In genomic region chr2:191304939-191305875, GRCh38 we compare ENCODE assay signal across 13 cellular contexts.
DNase-seq lines count a peak whose midpoint lies in the region; ATAC-seq and TF ChIP-seq lines count a peak whose summit lies in the region.
"Had no signal": no experiment of that assay in that cellular context is flagged by ENCODE, and none has a peak within 500 bp of the region (broad histone marks: within the 10 kb centered on the region; RNA-seq: fewer than 3 reads in every experiment).

No MANE protein-coding gene starts in this region.

- H3K4me1 ChIP-seq in gastroesophageal sphincter: peaks cover 0 to 29% (median 13%) of the 10 kb centered on the region in 3 donors
- peaks cover 8% of the 10 kb centered on the region for H3K4me1 ChIP-seq in parathyroid adenoma

- no peaks in the 10 kb centered on the region for H3K9me3 Mint-ChIP-seq in activated CD4-positive, alpha-beta T cell treated with anti-CD3 and anti-CD28 coated beads, Interleukin-2, amount 10 ng/mL, durations not matched to agents 7 days and 5 days
- H3K9me3 Mint-ChIP-seq: neural crest cell had no signal

- TF ChIP-seq POLR2A in gastroesophageal sphincter (IDR thresholded peaks at IDR 0.05): no peak

- no peak overlapping the region for H3K9ac ChIP-seq in parathyroid adenoma

- POLR2A ChIA-PET in activated CD4-positive, alpha-beta T cell treated with anti-CD3 and anti-CD28 coated beads, Interleukin-2, amount 10 ng/mL, durations not matched to agents 7 days and 5 days (lab: Charles Lee): no interaction called here

- H3K36me3 ChIP-seq in WERI-Rb-1 (no peaks in the 10 kb centered on the region), gastroesophageal sphincter (no peaks in the 10 kb centered on the region), parathyroid adenoma (ENCODE audit: control insufficient read depth, insufficient read depth, low read length) (no peaks in the 10 kb centered on the region)

- H3K4me3 Mint-ChIP-seq in activated CD4-positive, alpha-beta T cell treated with anti-CD3 and anti-CD28 coated beads, Interleukin-2, amount 10 ng/mL, durations not matched to agents 7 days and 5 days: no peak overlapping the region
- H3K4me3 Mint-ChIP-seq: neural crest cell had no signal

- H2AFZ ChIP-seq in parathyroid adenoma: peak overlapping the region; percentile 40

- peaks cover 2% of the 10 kb centered on the region for H3K79me2 ChIP-seq in parathyroid adenoma

- H3K27me3 ChIP-seq in WERI-Rb-1 (ENCODE audit: insufficient read depth, low read depth, severe bottlenecking) (no peaks in the 10 kb centered on the region), gastroesophageal sphincter (no peaks in the 10 kb centered on the region), parathyroid adenoma (ENCODE audit: control insufficient read depth, insufficient read depth, low read length) (no peaks in the 10 kb centered on the region)
- H3K27me3 ChIP-seq: BE2C had no signal

- no peaks in the 10 kb centered on the region for H3K4me1 Mint-ChIP-seq in activated CD4-positive, alpha-beta T cell treated with anti-CD3 and anti-CD28 coated beads, Interleukin-2, amount 10 ng/mL, durations not matched to agents 7 days and 5 days

- 35 to 100% methylated on average over 1 to 5 of the region's 8 CpGs for WGBS in gastroesophageal sphincter (ENCODE audit: low coverage in 1 of 2), 2 donors

- H3K27ac Mint-ChIP-seq in activated CD4-positive, alpha-beta T cell treated with anti-CD3 and anti-CD28 coated beads, Interleukin-2, amount 10 ng/mL, durations not matched to agents 7 days and 5 days: no peak overlapping the region

- H3K27me3 Mint-ChIP-seq in activated CD4-positive, alpha-beta T cell treated with anti-CD3 and anti-CD28 coated beads, Interleukin-2, amount 10 ng/mL, durations not matched to agents 7 days and 5 days: peaks cover 2% of the 10 kb centered on the region

- no peak overlapping the region for H3K4me2 ChIP-seq in parathyroid adenoma (ENCODE audit: low read length)

- H3K9me3 ChIP-seq in WERI-Rb-1 (ENCODE audit: severe bottlenecking) (no peaks in the 10 kb centered on the region), gastroesophageal sphincter (no peaks in the 10 kb centered on the region), parathyroid adenoma (ENCODE audit: control insufficient read depth, low read length) (no peaks in the 10 kb centered on the region)
- H3K9me3 ChIP-seq: BE2C had no signal

- no peak for TF ChIP-seq CTCF in AG10803 (conservative IDR thresholded peaks at IDR 0.05; ENCODE audit: low read length)
- no peak for TF ChIP-seq CTCF in WERI-Rb-1 (IDR thresholded peaks at IDR 0.05; ENCODE audit: low read depth, low read length)
- TF ChIP-seq CTCF in gastroesophageal sphincter (IDR thresholded peaks at IDR 0.05): no peak
- TF ChIP-seq CTCF in parathyroid adenoma (IDR thresholded peaks at IDR 0.05): no peak

- no peaks in the 10 kb centered on the region for H3K36me3 Mint-ChIP-seq in activated CD4-positive, alpha-beta T cell treated with anti-CD3 and anti-CD28 coated beads, Interleukin-2, amount 10 ng/mL, durations not matched to agents 7 days and 5 days (ENCODE audit: low read depth)

- H3K27ac ChIP-seq in WERI-Rb-1 (peak overlapping the region; percentile 52), gastroesophageal sphincter (peak overlapping the region in 3 of 4 donors; percentile 58 to 77 (median 74)), parathyroid adenoma (peak overlapping the region; percentile 5)

- no peak for TF ChIP-seq EP300 in gastroesophageal sphincter (IDR thresholded peaks at IDR 0.05)

- CTCF ChIA-PET in activated CD4-positive, alpha-beta T cell treated with anti-CD3 and anti-CD28 coated beads, Interleukin-2, amount 10 ng/mL, durations not matched to agents 7 days and 5 days (lab: Charles Lee): interaction anchor here (1.4 to 1.6 kb wide), 2 partner anchors 9 to 80 kb away, joined by 3 to 5 read pairs; no protein-coding TSS in a partner anchor

- peak; percentile 96 for DNase-seq in AG10803 (ENCODE audit: low read depth)
- DNase-seq in WERI-Rb-1: peak; percentile 68
- DNase-seq in SHP77 treated with DMSO at 0.1 percent for 48 hours (lab: John Stamatoyannopoulos, UW): no peak
- no peak for DNase-seq in activated CD8-positive, alpha-beta memory T cell treated with anti-CD3 and anti-CD28 coated beads, Interleukin-2, amount 50 U/mL, for 4 hours
- no peak for DNase-seq in activated CD4-positive, alpha-beta T cell treated with anti-CD3 and anti-CD28 coated beads, Interleukin-2, amount 10 ng/mL, durations not matched to agents 7 days and 5 days
- DNase-seq: activated CD8-positive, alpha-beta memory T cell treated with anti-CD3 and anti-CD28 coated beads for 24 hours; BE2C; Karpas-422; stimulated activated naive CD4-positive, alpha-beta T cell treated with Interleukin-2 at 50 U/mL for 16 hours had no signal

- ATAC-seq in gastroesophageal sphincter: peak; percentile 91
- no peak for ATAC-seq in GM18858 (IDR thresholded peaks at IDR 0.05; ENCODE audit: unreplicated experiment)

- no peak overlapping the region for H3K4me3 ChIP-seq in AG10803 (ENCODE audit: low read length)
- no peak overlapping the region for H3K4me3 ChIP-seq in WERI-Rb-1 (ENCODE audit: low read depth, low read length)
- peak overlapping the region in 1 of 2 donors; percentile 9 for H3K4me3 ChIP-seq in gastroesophageal sphincter
- no peak overlapping the region for H3K4me3 ChIP-seq in parathyroid adenoma (ENCODE audit: low read depth, low read length)

Comparison
In these comparisons a context has a peak if more than half of its experiments do, and no peak if none do; other contexts are left out.
1. DNase-seq: peak in AG10803 (single experiment) and WERI-Rb-1 (single experiment); none in SHP77 treated with DMSO at 0.1 percent for 48 hours (single experiment), activated CD8-positive, alpha-beta memory T cell treated with anti-CD3 and anti-CD28 coated beads, Interleukin-2, amount 50 U/mL, for 4 hours (single experiment) and activated CD4-positive, alpha-beta T cell treated with anti-CD3 and anti-CD28 coated beads, Interleukin-2, amount 10 ng/mL, durations not matched to agents 7 days and 5 days (single experiment).
2. H3K27ac ChIP-seq: peak in every context shown above with its lines; median percentile 74 in gastroesophageal sphincter; 52 in WERI-Rb-1; 5 in parathyroid adenoma.